Comparison of ENCODE assay signal across 27 cellular contexts in the genomic region with DNA sequence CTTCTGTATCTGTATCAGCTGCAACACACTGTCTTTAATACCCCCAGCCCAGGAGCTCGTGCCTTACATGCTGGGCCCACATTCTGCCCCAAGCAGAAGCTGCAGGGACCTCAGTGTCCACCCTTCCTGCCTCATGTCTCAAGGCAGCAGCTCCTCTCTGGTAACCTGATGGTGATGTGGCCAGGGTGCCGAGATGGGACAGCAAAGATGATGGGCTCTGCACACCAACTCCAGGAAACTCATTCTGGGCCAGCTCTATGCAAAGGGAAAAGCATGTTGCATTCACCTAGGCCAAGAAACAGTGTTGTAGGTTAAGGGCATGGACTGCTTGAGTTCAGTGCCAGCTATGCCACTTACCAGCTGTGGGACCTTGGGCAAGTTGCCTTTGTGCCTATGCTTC.
"Had no signal": no experiment of that assay in that cellular context is flagged by ENCODE, and none has a peak within 500 bp of the region (broad histone marks: within the 10 kb centered on the region; RNA-seq: fewer than 3 reads in every experiment).

No MANE protein-coding gene starts in this region.

- H3K27ac ChIP-seq: lower lobe of right lung, neural progenitor cell, stomach, thyroid gland, upper lobe of left lung had no signal

- ATAC-seq: activated naive CD8-positive, alpha-beta T cell treated with anti-CD3 and anti-CD28 coated beads, Interleukin-2, amount 50 U/mL, for 24 hours; lower lobe of right lung; natural killer cell; right cardiac atrium; stimulated activated naive B cell treated with anti-CD40 and anti-IgM and Interleukin-4, amounts not matched to agents 10 μg/mL and 1 μg/mL and 100 μg/mL, for 72 hours; WTC11 had no signal

- H3K36me3 Mint-ChIP-seq: activated naive CD4-positive, alpha-beta T cell treated with anti-CD3 and anti-CD28 coated beads, Interleukin-2, amount 50 U/mL, for 24 hours; natural killer cell; neural progenitor cell; stimulated activated naive B cell treated with anti-CD40 and anti-IgM and Interleukin-4, amounts not matched to agents 10 μg/mL and 1 μg/mL and 100 μg/mL, for 72 hours; WTC11 had no signal

- H3K4me3 Mint-ChIP-seq: activated naive CD4-positive, alpha-beta T cell treated with anti-CD3 and anti-CD28 coated beads, Interleukin-2, amount 50 U/mL, for 24 hours; activated naive CD8-positive, alpha-beta T cell treated with anti-CD3 and anti-CD28 coated beads, Interleukin-2, amount 50 U/mL, for 24 hours; activated T-cell treated with anti-CD3 and anti-CD28 coated beads, Interleukin-2, amount 50 U/mL, for 24 hours; central memory CD8-positive, alpha-beta T cell; natural killer cell; neural progenitor cell; stimulated activated naive B cell treated with anti-CD40 and anti-IgM and Interleukin-4, amounts not matched to agents 10 μg/mL and 1 μg/mL and 100 μg/mL, for 72 hours; T-helper 1 cell treated with Interleukin-12 subunit alpha and Interleukin-12 subunit beta and Interleukin-4 antibody, amounts not matched to agents 30 μg/mL and 1 μg/mL, for 36 hours; WTC11 had no signal

- H3K4me1 ChIP-seq: lower lobe of right lung, neural progenitor cell, thyroid gland had no signal

- H3K27me3 ChIP-seq: neural progenitor cell, stomach, thyroid gland, upper lobe of left lung had no signal

- H3K9me3 ChIP-seq: lower lobe of right lung, stomach, thyroid gland, upper lobe of left lung had no signal

- H3K4me3 ChIP-seq: lower lobe of right lung, neural progenitor cell, stomach, thyroid gland, upper lobe of left lung had no signal

- H3K27me3 Mint-ChIP-seq: activated naive CD4-positive, alpha-beta T cell treated with anti-CD3 and anti-CD28 coated beads, Interleukin-2, amount 50 U/mL, for 24 hours; activated naive CD8-positive, alpha-beta T cell treated with anti-CD3 and anti-CD28 coated beads, Interleukin-2, amount 50 U/mL, for 24 hours; activated T-cell treated with anti-CD3 and anti-CD28 coated beads, Interleukin-2, amount 50 U/mL, for 24 hours; central memory CD8-positive, alpha-beta T cell had no signal

- DNase-seq: activated CD4-positive, alpha-beta T cell treated with anti-CD3 and anti-CD28 coated beads for 1 hour; activated CD4-positive, alpha-beta T cell treated with anti-CD3 and anti-CD28 coated beads, Interleukin-2, amount 50 U/mL, for 1 hour; activated CD8-positive, alpha-beta memory T cell treated with anti-CD3 and anti-CD28 coated beads, Interleukin-2, amount 50 U/mL, for 4 hours; activated gamma-delta T cell treated with Interleukin-2 at 50 U/mL for 16 hours; activated naive CD8-positive, alpha-beta T cell treated with anti-CD3 and anti-CD28 coated beads, Interleukin-2, amount 50 U/mL, for 24 hours; activated T-cell treated with anti-CD3 and anti-CD28 coated beads, Interleukin-2, amount 50 U/mL, for 24 hours; amygdala; effector memory CD4-positive, alpha-beta T cell; hippocampal formation; lower lobe of right lung; mesendoderm; natural killer cell; occipital lobe; right cardiac atrium; stimulated activated CD4-positive, alpha-beta T cell treated with anti-CD3 and anti-CD28 coated beads, Interleukin-15, amount 100 ng/mL, for 24 hours; stimulated activated CD4-positive, alpha-beta T cell treated with anti-CD3 and anti-CD28 coated beads, Interleukin-2, amount 100 ng/mL, for 24 hours; stimulated activated naive B cell treated with anti-CD40 and anti-IgM and Interleukin-4, amounts not matched to agents 10 μg/mL and 1 μg/mL and 100 μg/mL, for 72 hours; stomach; SW 1271; T1000; thyroid gland; upper lobe of left lung had no signal

- H3K9me3 Mint-ChIP-seq: activated naive CD4-positive, alpha-beta T cell treated with anti-CD3 and anti-CD28 coated beads, Interleukin-2, amount 50 U/mL, for 24 hours; activated naive CD8-positive, alpha-beta T cell treated with anti-CD3 and anti-CD28 coated beads, Interleukin-2, amount 50 U/mL, for 24 hours; activated T-cell treated with anti-CD3 and anti-CD28 coated beads, Interleukin-2, amount 50 U/mL, for 24 hours; central memory CD8-positive, alpha-beta T cell; natural killer cell; neural progenitor cell; stimulated activated naive B cell treated with anti-CD40 and anti-IgM and Interleukin-4, amounts not matched to agents 10 μg/mL and 1 μg/mL and 100 μg/mL, for 72 hours; T-helper 1 cell treated with Interleukin-12 subunit alpha and Interleukin-12 subunit beta and Interleukin-4 antibody, amounts not matched to agents 30 μg/mL and 1 μg/mL, for 36 hours; WTC11 had no signal

- H3K27ac Mint-ChIP-seq: activated naive CD4-positive, alpha-beta T cell treated with anti-CD3 and anti-CD28 coated beads, Interleukin-2, amount 50 U/mL, for 24 hours; activated naive CD8-positive, alpha-beta T cell treated with anti-CD3 and anti-CD28 coated beads, Interleukin-2, amount 50 U/mL, for 24 hours; activated T-cell treated with anti-CD3 and anti-CD28 coated beads, Interleukin-2, amount 50 U/mL, for 24 hours; natural killer cell; neural progenitor cell; stimulated activated naive B cell treated with anti-CD40 and anti-IgM and Interleukin-4, amounts not matched to agents 10 μg/mL and 1 μg/mL and 100 μg/mL, for 72 hours; T-helper 1 cell treated with Interleukin-12 subunit alpha and Interleukin-12 subunit beta and Interleukin-4 antibody, amounts not matched to agents 30 μg/mL and 1 μg/mL, for 36 hours; WTC11 had no signal

- H3K4me1 Mint-ChIP-seq: activated naive CD4-positive, alpha-beta T cell treated with anti-CD3 and anti-CD28 coated beads, Interleukin-2, amount 50 U/mL, for 24 hours; activated naive CD8-positive, alpha-beta T cell treated with anti-CD3 and anti-CD28 coated beads, Interleukin-2, amount 50 U/mL, for 24 hours; central memory CD8-positive, alpha-beta T cell; stimulated activated naive B cell treated with anti-CD40 and anti-IgM and Interleukin-4, amounts not matched to agents 10 μg/mL and 1 μg/mL and 100 μg/mL, for 72 hours had no signal

- H3K36me3 ChIP-seq: lower lobe of right lung, neural progenitor cell, stomach, thyroid gland, upper lobe of left lung had no signal
